Comparison of ENCODE assay signal across 20 cellular contexts in genomic region chr3:52124126-52124525, GRCh38.
"Had no signal": no experiment of that assay in that cellular context is flagged by ENCODE, and none has a peak within 500 bp of the region (broad histone marks: within the 10 kb centered on the region; RNA-seq: fewer than 3 reads in every experiment).

No MANE protein-coding gene starts in this region.

- H3K27ac ChIP-seq: gastroesophageal sphincter, parathyroid adenoma, skin epidermis, suprapubic skin, thyroid gland had no signal

- H3K4me1 ChIP-seq: prostate gland had no signal

- H3K27me3 Mint-ChIP-seq: type B pancreatic cell had no signal

- ATAC-seq: gastroesophageal sphincter, sciatic nerve had no signal

- H3K36me3 ChIP-seq: esophagus squamous epithelium, gastroesophageal sphincter, left ventricle myocardium inferior, prostate gland, suprapubic skin, thyroid gland had no signal

- H3K27ac Mint-ChIP-seq: immature natural killer cell, nephron progenitor cell had no signal

- H3K4me3 ChIP-seq: esophagus squamous epithelium, gastroesophageal sphincter, left ventricle myocardium inferior, lung, prostate gland, skin epidermis, suprapubic skin, thyroid gland had no signal

- H3K9me3 ChIP-seq: esophagus squamous epithelium, gastroesophageal sphincter, left ventricle myocardium inferior, prostate gland, suprapubic skin, thyroid gland had no signal

- H3K4me3 Mint-ChIP-seq: immature natural killer cell, nephron progenitor cell, type B pancreatic cell had no signal

- H3K9me3 Mint-ChIP-seq: immature natural killer cell, nephron progenitor cell, type B pancreatic cell had no signal

- H3K27me3 ChIP-seq: esophagus squamous epithelium, gastroesophageal sphincter, suprapubic skin, thyroid gland had no signal

- DNase-seq: dermis blood vessel endothelial cell; esophagus squamous epithelium; foreskin fibroblast; glutamatergic neuron; immature natural killer cell; left ventricle myocardium inferior; mesenchymal stem cell; midbrain; nephron progenitor cell; stimulated activated CD4-positive, alpha-beta T cell treated with anti-CD3 and anti-CD28 coated beads, Interleukin-12 subunit alpha, Interleukin-12 subunit beta, amount 100 ng/mL, for 4 hours; stimulated activated naive CD4-positive, alpha-beta T cell treated with Interleukin-2 at 50 U/mL for 16 hours; thyroid gland had no signal
